ENCODE assay signal across 18 cellular contexts in the genomic region with DNA sequence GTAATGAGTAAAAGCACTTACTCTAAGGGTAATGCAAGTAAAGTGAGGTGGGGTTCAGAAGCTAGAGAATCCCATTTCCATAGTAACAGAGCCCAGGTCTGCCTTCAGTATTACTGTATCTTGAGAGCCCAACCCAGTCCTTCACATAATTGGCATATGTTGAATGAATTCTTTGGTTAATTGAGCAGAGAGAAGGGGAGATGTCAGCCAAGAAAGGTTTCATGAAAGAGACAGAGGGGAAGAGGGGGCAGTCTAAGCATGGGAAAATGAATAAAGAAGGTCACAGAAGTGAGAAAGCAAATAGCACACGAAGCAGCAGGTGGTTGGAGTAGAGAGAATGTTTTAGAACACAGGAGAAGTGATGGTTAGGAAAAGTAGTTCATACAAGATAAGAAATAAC.
"Had no signal": no experiment of that assay in that cellular context is flagged by ENCODE, and none has a peak within 500 bp of the region (broad histone marks: within the 10 kb centered on the region; RNA-seq: fewer than 3 reads in every experiment).

No MANE protein-coding gene starts in this region.

- DNase-seq: activated CD4-positive, alpha-beta T cell treated with anti-CD3 and anti-CD28 coated beads for 1 hour; activated gamma-delta T cell treated with Interleukin-2 at 50 U/mL for 16 hours; adrenal gland; cerebellar nuclear complex; cortex of kidney; erythroblast; foreskin melanocyte; glutamatergic neuron; hippocampal formation; left cardiac atrium; mesenchymal stem cell; mucosa of descending colon; naive B cell; right cardiac atrium; stimulated activated CD4-positive, alpha-beta T cell treated with anti-CD3 and anti-CD28 coated beads, Interleukin-2, amount 100 ng/mL, for 24 hours; stimulated activated naive CD8-positive, alpha-beta T cell treated with anti-CD3 and anti-CD28 coated beads, Interleukin-15, Interleukin-2, amounts not matched to agents 100 U/mL and 50 U/mL, for 24 hours; trophoblast cell had no signal

- ATAC-seq: activated naive CD4-positive, alpha-beta T cell treated with anti-CD3 and anti-CD28 coated beads, Interleukin-2, amount 50 U/mL, for 72 hours; left cardiac atrium; mucosa of descending colon; right cardiac atrium; stimulated activated naive CD8-positive, alpha-beta T cell treated with anti-CD3 and anti-CD28 coated beads, Interleukin-15, Interleukin-2, amounts not matched to agents 100 U/mL and 50 U/mL, for 24 hours had no signal
